9 cellular contexts compared by ENCODE assay signal in the genomic region with DNA sequence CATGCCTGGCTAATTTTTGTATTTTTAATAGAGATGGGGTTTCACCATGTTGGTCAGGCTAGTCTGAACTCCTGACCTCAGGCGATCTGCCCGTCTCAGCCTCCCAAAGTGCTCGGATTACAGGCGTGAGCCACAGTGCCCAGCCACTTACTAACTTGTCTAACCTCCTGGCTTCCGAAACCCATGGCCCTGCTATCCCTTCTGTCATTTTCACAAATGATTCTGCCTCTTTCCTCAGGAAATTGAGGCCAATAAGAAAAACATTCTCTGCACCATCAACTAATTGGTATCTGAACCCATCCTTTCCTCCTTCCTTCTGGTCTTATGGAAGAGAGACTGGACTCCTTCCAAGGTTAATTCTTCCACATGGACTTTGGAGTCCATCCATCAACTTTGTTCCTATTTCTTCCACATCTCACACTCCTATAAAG. TPM values are rescaled to one million over a fixed set of nuclear protein-coding genes. Genes with fewer than 3 reads are reported as not detected.
DNase-seq lines count a peak whose midpoint lies in the region; ATAC-seq and TF ChIP-seq lines count a peak whose summit lies in the region.
"Had no signal": no experiment of that assay in that cellular context is flagged by ENCODE, and none has a peak within 500 bp of the region (broad histone marks: within the 10 kb centered on the region; RNA-seq: fewer than 3 reads in every experiment).

No MANE protein-coding gene starts in this region.

- H3K36me3 ChIP-seq in mesodermal cell (ENCODE audit: control insufficient read depth, insufficient read depth, low read length) (no peaks in the 10 kb centered on the region), upper lobe of left lung (no peaks in the 10 kb centered on the region)

- no peak for TF ChIP-seq CTCF in choroid plexus epithelial cell (conservative IDR thresholded peaks at IDR 0.05; ENCODE audit: low read depth, low read length)
- no peak for TF ChIP-seq CTCF in upper lobe of left lung (IDR thresholded peaks at IDR 0.05)

- no peaks in the 10 kb centered on the region for H3K9me3 ChIP-seq in mesodermal cell (ENCODE audit: control insufficient read depth, low read length)
- H3K9me3 ChIP-seq in upper lobe of left lung: no peaks in the 10 kb centered on the region

- no peaks in the 10 kb centered on the region for H3K27me3 ChIP-seq in upper lobe of left lung

- no peak for TF ChIP-seq EP300 in upper lobe of left lung (IDR thresholded peaks at IDR 0.05)

- WGBS in mesodermal cell (ENCODE audit: insufficient coverage in 2 of 2), 2 experiments: 74 to 93% methylated on average over 3 to 5 of the region's 5 CpGs
- 13 to 43% methylated on average over 5 of the region's 5 CpGs for WGBS in upper lobe of left lung, 2 donors

- H3K27ac ChIP-seq in mesodermal cell (ENCODE audit: low read depth, low read length, severe bottlenecking): peak overlapping the region; percentile 87
- H3K27ac ChIP-seq in upper lobe of left lung: peak overlapping the region in 3 of 4 donors; percentile 44 to 64 (median 59)

- DNase-seq in LHCN-M2 (ENCODE audit: low read depth) (peak; percentile 62), choroid plexus epithelial cell (ENCODE audit: low read depth) (peak; percentile 43), upper lobe of left lung (no peak)
- DNase-seq in central memory CD4-positive, alpha-beta T cell: no peak
- DNase-seq: activated effector memory CD4-positive, alpha-beta T cell treated with Interleukin-2 at 50 U/mL for 16 hours had no signal

- peaks cover 14% of the 10 kb centered on the region for H3K4me1 ChIP-seq in mesodermal cell (ENCODE audit: control insufficient read depth, insufficient read depth, low read length, poor library complexity, severe bottlenecking)
- H3K4me1 ChIP-seq in upper lobe of left lung: peaks cover 0 to 6% (median 3%) of the 10 kb centered on the region in 4 donors

- no peak for TF ChIP-seq POLR2A in upper lobe of left lung (IDR thresholded peaks at IDR 0.05)

- ATAC-seq in upper lobe of left lung (ENCODE audit: low FRiP score in 2 of 2): peak in 1 of 2 donors; percentile 2
- ATAC-seq in HG03460 (IDR thresholded peaks at IDR 0.05; ENCODE audit: unreplicated experiment): no peak
- no peak for ATAC-seq in GM18498 (IDR thresholded peaks at IDR 0.05; ENCODE audit: unreplicated experiment)

- H3K4me3 ChIP-seq in choroid plexus epithelial cell (ENCODE audit: low read depth, low read length) (no peak overlapping the region), mesodermal cell (ENCODE audit: extremely low read depth, insufficient read depth, low read length, poor library complexity, severe bottlenecking) (no peak overlapping the region), upper lobe of left lung (no peak overlapping the region)
- H3K4me3 ChIP-seq: GM12878 had no signal

RNA-seq across cellular contexts. Expression of a gene that starts 27.9 kb away (rescaled TPM):
- total RNA-seq in LHCN-M2 (2014; rRNA removed) (20.1 and 24.7 TPM in 2 replicates), upper lobe of left lung (100 to 1,000 TPM in 1 of 6 donors, 10 to 100 TPM in 5; 35.2 to 152 (median 65.3) TPM)
- 16.0 TPM for polyA plus RNA-seq in LHCN-M2 (2012)
- polyA plus RNA-seq in mesodermal cell (2013, experiment 1 of 2): 41.2 TPM
- polyA plus RNA-seq in mesodermal cell (2013, experiment 2 of 2): 33.2 TPM

Comparison
In these comparisons a context has a peak if more than half of its experiments do, and no peak if none do; other contexts are left out.
1. DNase-seq: peak in LHCN-M2 (single experiment) and choroid plexus epithelial cell (single experiment); none in upper lobe of left lung (0 of 2) and central memory CD4-positive, alpha-beta T cell (single experiment).